Comparison of ENCODE assay signal across 1 cellular context in the genomic region with DNA sequence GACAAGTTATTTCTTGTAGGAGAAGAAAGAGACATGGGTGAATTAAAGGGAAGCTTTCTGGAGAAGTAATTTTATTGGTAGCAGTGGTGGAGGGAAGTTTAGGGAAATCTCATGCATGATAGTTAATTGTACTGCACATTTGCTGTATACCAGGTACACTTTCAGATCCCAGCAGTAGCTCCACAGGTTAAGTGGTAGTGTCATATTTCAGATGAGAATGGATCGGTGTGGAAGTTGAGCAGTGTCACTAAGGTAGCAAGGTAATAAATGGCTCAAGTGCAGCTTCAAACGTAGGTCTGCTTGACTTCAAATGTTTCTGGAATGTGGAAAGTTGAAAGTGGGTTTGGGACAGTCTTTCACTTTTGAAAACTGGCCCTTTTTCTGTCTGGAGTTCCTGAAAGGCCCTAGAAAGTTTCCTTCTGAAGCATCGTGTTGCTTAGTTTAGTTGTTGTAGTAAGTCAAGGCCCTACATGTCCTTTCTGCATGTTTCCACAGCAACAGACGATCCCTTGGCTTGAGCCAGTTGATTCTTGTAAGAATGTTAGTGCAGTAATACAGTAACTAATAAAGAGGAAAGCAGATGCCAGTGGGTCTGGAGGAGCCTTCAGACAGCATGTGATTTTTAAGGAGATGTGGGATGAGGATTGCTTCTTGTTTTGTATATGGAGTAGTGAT.
TF ChIP-seq lines count a peak whose summit lies in the region.

No MANE protein-coding gene starts in this region.

TF ChIP-seq in WTC11, 78 proteins besides CTCF, POLR2A, EP300 and RAD21 (continued from another document):
- TF ChIP-seq, protein P1, sequence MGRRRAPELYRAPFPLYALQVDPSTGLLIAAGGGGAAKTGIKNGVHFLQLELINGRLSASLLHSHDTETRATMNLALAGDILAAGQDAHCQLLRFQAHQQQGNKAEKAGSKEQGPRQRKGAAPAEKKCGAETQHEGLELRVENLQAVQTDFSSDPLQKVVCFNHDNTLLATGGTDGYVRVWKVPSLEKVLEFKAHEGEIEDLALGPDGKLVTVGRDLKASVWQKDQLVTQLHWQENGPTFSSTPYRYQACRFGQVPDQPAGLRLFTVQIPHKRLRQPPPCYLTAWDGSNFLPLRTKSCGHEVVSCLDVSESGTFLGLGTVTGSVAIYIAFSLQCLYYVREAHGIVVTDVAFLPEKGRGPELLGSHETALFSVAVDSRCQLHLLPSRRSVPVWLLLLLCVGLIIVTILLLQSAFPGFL (CRISPR knock-in tag; IDR thresholded peaks at IDR 0.05; ENCODE audit: borderline replicate concordance): no peak
- TF ChIP-seq ETV6 (CRISPR knock-in tag; IDR thresholded peaks at IDR 0.05) (no peak), PRRX2 (CRISPR knock-in tag; IDR thresholded peaks at IDR 0.05) (no peak)
